In the genomic region with DNA sequence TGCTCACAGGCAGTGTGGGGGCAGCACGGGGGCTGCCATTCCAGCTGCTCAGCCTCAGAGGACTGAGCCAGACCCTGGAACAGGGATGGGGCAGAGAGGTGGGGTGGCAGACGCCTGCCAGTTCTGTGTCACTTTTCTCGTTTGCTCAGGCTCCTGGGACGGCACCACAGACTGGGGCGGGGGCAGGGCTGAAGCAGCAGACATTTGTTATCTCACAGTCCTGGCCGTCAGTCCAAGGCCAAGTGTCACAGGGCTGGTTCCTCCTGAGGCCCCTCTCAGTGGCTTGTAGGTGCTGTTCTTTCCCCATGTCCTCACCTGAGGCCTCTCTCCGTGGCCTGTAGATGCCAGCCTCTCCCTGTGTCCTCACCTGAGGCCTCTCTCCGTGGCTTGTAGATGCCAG, we compare ENCODE assay signal across 23 cellular contexts. TPM values are rescaled to one million over a fixed set of nuclear protein-coding genes. Genes with fewer than 3 reads are reported as not detected.
DNase-seq lines count a peak whose midpoint lies in the region; ATAC-seq and TF ChIP-seq lines count a peak whose summit lies in the region.
"Had no signal": no experiment of that assay in that cellular context is flagged by ENCODE, and none has a peak within 500 bp of the region (broad histone marks: within the 10 kb centered on the region; RNA-seq: fewer than 3 reads in every experiment).

No MANE protein-coding gene starts in this region.

- DNase-seq in WTC11 (ENCODE audit: low spot score) (no peak), mesendoderm (no peak), tibial nerve (ENCODE audit: low spot score in 2 of 2) (no peak), immature natural killer cell (no peak)
- DNase-seq in activated T-helper 1 cell treated with anti-CD3 and anti-CD28 coated beads, Interleukin-12 subunit alpha, Interleukin-12 subunit beta, Interleukin-2, Interleukin-4 antibody, amounts not matched to agents 30 ng/mL and 10 ng/mL and 1 ng/mL, durations not matched to agents 14 hours and 24 hours and 36 hours (ENCODE audit: low spot score) = no peak
- DNase-seq: activated CD4-positive, alpha-beta T cell treated with anti-CD3 and anti-CD28 coated beads, Interleukin-2, amount 10 ng/mL, durations not matched to agents 24 days and 14 days; activated naive CD4-positive, alpha-beta T cell; activated T-cell treated with anti-CD3 and anti-CD28 coated beads, Interleukin-2, amount 50 U/mL, for 4 hours; colonic mucosa; effector memory CD4-positive, alpha-beta T cell; foreskin melanocyte; left colon; mesenchymal stem cell; NCI-H1436 treated with DMSO at 0.1 percent for 48 hours; RPMI8226; stimulated activated naive CD8-positive, alpha-beta T cell treated with anti-CD3 and anti-CD28 coated beads, Interleukin-15, Interleukin-2, amounts not matched to agents 100 U/mL and 50 U/mL, for 24 hours; thyroid gland; WERI-Rb-1 had no signal

- no peak overlapping the region for H2AK5ac ChIP-seq in mesendoderm (ENCODE audit: low read length)

- no CpG with 5 or more reads among the region's 8 CpGs for WGBS in mesendoderm (ENCODE audit: extremely low coverage, insufficient coverage, low lambda C conversion rate)
- WGBS in tibial nerve, 2 donors = 84 to 90% methylated on average over 8 of the region's 8 CpGs

- H3K36me3 Mint-ChIP-seq in IgD-negative memory B cell (no peaks in the 10 kb centered on the region), WTC11 (peaks cover 8% of the 10 kb centered on the region), immature natural killer cell (peaks cover 3 to 18% (median 8%) of the 10 kb centered on the region in 3 donors)
- H3K36me3 Mint-ChIP-seq in activated T-helper 1 cell treated with anti-CD3 and anti-CD28 coated beads, Interleukin-12 subunit alpha, Interleukin-12 subunit beta, Interleukin-2, Interleukin-4 antibody, amounts not matched to agents 30 ng/mL and 10 ng/mL and 1 ng/mL, durations not matched to agents 14 hours and 24 hours and 36 hours (ENCODE audit: low read depth) = peaks cover 3% of the 10 kb centered on the region

- intact Hi-C loops in activated T-helper 1 cell treated with anti-CD3 and anti-CD28 coated beads, Interleukin-12 subunit alpha, Interleukin-12 subunit beta, Interleukin-2, Interleukin-4 antibody, amounts not matched to agents 30 ng/mL and 10 ng/mL and 1 ng/mL, durations not matched to agents 14 hours and 24 hours and 36 hours (cut with micrococcal nuclease) = no loop called here

- H2BK5ac ChIP-seq in mesendoderm (ENCODE audit: low read length) = no peak overlapping the region

- H3K27ac Mint-ChIP-seq in IgD-negative memory B cell = peak overlapping the region in 2 of 3 donors; percentile 24 to 73
- peak overlapping the region; percentile 27; the same call in 1 of the 2 replicates for H3K27ac Mint-ChIP-seq in WTC11
- H3K27ac Mint-ChIP-seq in immature natural killer cell = peak overlapping the region in 2 of 6 donors; percentile 62 to 78
- no peak overlapping the region for H3K27ac Mint-ChIP-seq in activated T-helper 1 cell treated with anti-CD3 and anti-CD28 coated beads, Interleukin-12 subunit alpha, Interleukin-12 subunit beta, Interleukin-2, Interleukin-4 antibody, amounts not matched to agents 30 ng/mL and 10 ng/mL and 1 ng/mL, durations not matched to agents 14 hours and 24 hours and 36 hours
- H3K27ac Mint-ChIP-seq: activated CD4-positive, alpha-beta T cell treated with anti-CD3 and anti-CD28 coated beads, Interleukin-2, amount 10 ng/mL, durations not matched to agents 24 days and 14 days; brain had no signal

- TF ChIP-seq CTCF in WTC11 (IDR thresholded peaks at IDR 0.05) = no peak
- no peak for TF ChIP-seq CTCF in tibial nerve (IDR thresholded peaks at IDR 0.05)

- no peaks in the 10 kb centered on the region for H3K79me2 ChIP-seq in mesendoderm (ENCODE audit: control insufficient read depth, insufficient read depth, low read length)

- H3K9ac ChIP-seq in mesendoderm (ENCODE audit: low read length) = no peak overlapping the region
- H3K9ac ChIP-seq: KMS-11 had no signal

- no peak overlapping the region for H2BK15ac ChIP-seq in mesendoderm (replicated peaks; ENCODE audit: low read depth)

- H3K9me3 Mint-ChIP-seq in IgD-negative memory B cell = no peaks in the 10 kb centered on the region
- no peaks in the 10 kb centered on the region for H3K9me3 Mint-ChIP-seq in WTC11
- no peaks in the 10 kb centered on the region for H3K9me3 Mint-ChIP-seq in immature natural killer cell
- H3K9me3 Mint-ChIP-seq in activated T-helper 1 cell treated with anti-CD3 and anti-CD28 coated beads, Interleukin-12 subunit alpha, Interleukin-12 subunit beta, Interleukin-2, Interleukin-4 antibody, amounts not matched to agents 30 ng/mL and 10 ng/mL and 1 ng/mL, durations not matched to agents 14 hours and 24 hours and 36 hours = no peaks in the 10 kb centered on the region
- H3K9me3 Mint-ChIP-seq: activated CD4-positive, alpha-beta T cell treated with anti-CD3 and anti-CD28 coated beads, Interleukin-2, amount 10 ng/mL, durations not matched to agents 24 days and 14 days; activated T-cell treated with anti-CD3 and anti-CD28 coated beads, Interleukin-2, amount 50 U/mL, for 4 hours; brain had no signal

- H3K4me1 ChIP-seq in mesendoderm (ENCODE audit: control insufficient read depth, low read depth, low read length) = peaks cover 6% of the 10 kb centered on the region
- H3K4me1 ChIP-seq in tibial nerve = peaks cover 0 to 31% (median 22%) of the 10 kb centered on the region in 4 donors
- H3K4me1 ChIP-seq: colonic mucosa, thyroid gland had no signal

- no peak overlapping the region for H4K8ac ChIP-seq in mesendoderm (ENCODE audit: low read depth, low read length)

- TF ChIP-seq EP300 in tibial nerve (IDR thresholded peaks at IDR 0.05) = no peak

- ATAC-seq in WTC11 (no peak), HG03565 (IDR thresholded peaks at IDR 0.05; ENCODE audit: unreplicated experiment) (no peak)
- ATAC-seq: activated T-cell treated with anti-CD3 and anti-CD28 coated beads, Interleukin-2, amount 50 U/mL, for 4 hours; left colon; stimulated activated naive CD8-positive, alpha-beta T cell treated with anti-CD3 and anti-CD28 coated beads, Interleukin-15, Interleukin-2, amounts not matched to agents 100 U/mL and 50 U/mL, for 24 hours had no signal

- no peak for TF ChIP-seq POLR2A in tibial nerve (IDR thresholded peaks at IDR 0.05)

- H3K27me3 ChIP-seq in mesendoderm (ENCODE audit: insufficient read depth, low read length, poor library complexity) (no peaks in the 10 kb centered on the region), tibial nerve (no peaks in the 10 kb centered on the region)
- H3K27me3 ChIP-seq: colonic mucosa, thyroid gland had no signal

- H3K4ac ChIP-seq in mesendoderm (ENCODE audit: low read depth, low read length) = no peak overlapping the region

- no peak overlapping the region for H3K18ac ChIP-seq in mesendoderm (ENCODE audit: low read length)

- no peaks in the 10 kb centered on the region for H3K79me1 ChIP-seq in mesendoderm (ENCODE audit: low read length)

- H3K9me3 ChIP-seq in tibial nerve = no peaks in the 10 kb centered on the region
- H3K9me3 ChIP-seq: colonic mucosa, thyroid gland had no signal

- H3K4me1 Mint-ChIP-seq in IgD-negative memory B cell (no peaks in the 10 kb centered on the region), WTC11 (peaks cover 3% of the 10 kb centered on the region; the same call in 1 of the 2 replicates), immature natural killer cell (peaks cover 0 to 18% of the 10 kb centered on the region in 2 donors)
- H3K4me1 Mint-ChIP-seq in activated T-helper 1 cell treated with anti-CD3 and anti-CD28 coated beads, Interleukin-12 subunit alpha, Interleukin-12 subunit beta, Interleukin-2, Interleukin-4 antibody, amounts not matched to agents 30 ng/mL and 10 ng/mL and 1 ng/mL, durations not matched to agents 14 hours and 24 hours and 36 hours (ENCODE audit: low read depth) = peaks cover 8% of the 10 kb centered on the region
- H3K4me1 Mint-ChIP-seq: brain had no signal

- H3K36me3 ChIP-seq in mesendoderm (ENCODE audit: control insufficient read depth, insufficient read depth, low read length) = no peaks in the 10 kb centered on the region
- peaks cover 0 to 54% (median 2%) of the 10 kb centered on the region in 3 donors for H3K36me3 ChIP-seq in tibial nerve
- H3K36me3 ChIP-seq: colonic mucosa, WERI-Rb-1 had no signal

- CTCF ChIA-PET in WTC11 (lab: Charles Lee) = interaction anchor here (1.0 kb wide), 1 partner anchor 13 kb away, joined by 3 read pairs; no protein-coding TSS in a partner anchor

- no peak overlapping the region for H4K5ac ChIP-seq in mesendoderm (ENCODE audit: low read length)

- H3K27me3 Mint-ChIP-seq in IgD-negative memory B cell (no peaks in the 10 kb centered on the region), WTC11 (ENCODE audit: low read depth) (no peaks in the 10 kb centered on the region), immature natural killer cell (ENCODE audit: low read depth in 3 of 3) (peaks cover 0 to 1% (median 0%) of the 10 kb centered on the region in 3 donors)
- H3K27me3 Mint-ChIP-seq in activated T-helper 1 cell treated with anti-CD3 and anti-CD28 coated beads, Interleukin-12 subunit alpha, Interleukin-12 subunit beta, Interleukin-2, Interleukin-4 antibody, amounts not matched to agents 30 ng/mL and 10 ng/mL and 1 ng/mL, durations not matched to agents 14 hours and 24 hours and 36 hours (ENCODE audit: insufficient read depth) = no peaks in the 10 kb centered on the region
- H3K27me3 Mint-ChIP-seq: activated CD4-positive, alpha-beta T cell treated with anti-CD3 and anti-CD28 coated beads, Interleukin-2, amount 10 ng/mL, durations not matched to agents 24 days and 14 days; brain had no signal

- no peak overlapping the region for H3K4me3 ChIP-seq in mesendoderm (ENCODE audit: low read length)
- H3K4me3 ChIP-seq in tibial nerve = no peak overlapping the region
- H3K4me3 ChIP-seq: colonic mucosa, thyroid gland had no signal

- peak overlapping the region; percentile 25 for H3K56ac ChIP-seq in mesendoderm (ENCODE audit: low read length)

- POLR2A ChIA-PET in WTC11 (lab: Charles Lee) = no interaction called here

- no peak overlapping the region for H2BK120ac ChIP-seq in mesendoderm (ENCODE audit: low read depth, low read length)

- H3K4me2 ChIP-seq in mesendoderm (ENCODE audit: low read length) = no peak overlapping the region
- H3K4me2 ChIP-seq: KMS-11 had no signal

- H3K4me3 Mint-ChIP-seq in IgD-negative memory B cell (no peak overlapping the region), WTC11 (no peak overlapping the region), immature natural killer cell (no peak overlapping the region)
- H3K4me3 Mint-ChIP-seq in activated T-helper 1 cell treated with anti-CD3 and anti-CD28 coated beads, Interleukin-12 subunit alpha, Interleukin-12 subunit beta, Interleukin-2, Interleukin-4 antibody, amounts not matched to agents 30 ng/mL and 10 ng/mL and 1 ng/mL, durations not matched to agents 14 hours and 24 hours and 36 hours = no peak overlapping the region
- H3K4me3 Mint-ChIP-seq: activated CD4-positive, alpha-beta T cell treated with anti-CD3 and anti-CD28 coated beads, Interleukin-2, amount 10 ng/mL, durations not matched to agents 24 days and 14 days; activated T-cell treated with anti-CD3 and anti-CD28 coated beads, Interleukin-2, amount 50 U/mL, for 4 hours; brain had no signal

- H3K23ac ChIP-seq in mesendoderm (ENCODE audit: low read length) = no peak overlapping the region

- H3K27ac ChIP-seq in mesendoderm (ENCODE audit: low read depth, low read length) = no peak overlapping the region
- peak overlapping the region; percentile 65 to 93 (median 80) for H3K27ac ChIP-seq in tibial nerve
- H3K27ac ChIP-seq: C4-2B, colonic mucosa, KMS-11, thyroid gland, WERI-Rb-1 had no signal

RNA-seq across cellular contexts. Expression of gene TPCN2, which starts 24.7 kb away (rescaled TPM):
- polyA plus RNA-seq in IgD-negative memory B cell = 5.7 TPM
- total RNA-seq in WTC11 (2021) = 20.2 to 24.6 TPM (median 22.0 TPM) in 3 replicates
- polyA plus RNA-seq in mesendoderm (2013, experiment 1 of 2) = 10.7 TPM
- polyA plus RNA-seq in mesendoderm (2013, experiment 2 of 2) = 11.4 TPM
- total RNA-seq in tibial nerve = 10 to 100 TPM; 27.1 to 36.1 (median 31.3) TPM
- polyA plus RNA-seq in immature natural killer cell = 1 to 10 TPM; 4.8 to 7.0 (median 5.0) TPM
- total RNA-seq in activated T-helper 1 cell treated with anti-CD3 and anti-CD28 coated beads, Interleukin-12 subunit alpha, Interleukin-12 subunit beta, Interleukin-2, Interleukin-4 antibody, amounts not matched to agents 30 ng/mL and 10 ng/mL and 1 ng/mL, durations not matched to agents 14 hours and 24 hours and 36 hours = 17.4 and 19.2 TPM in 2 replicates
